15 cellular contexts compared by ENCODE assay signal in the genomic region with DNA sequence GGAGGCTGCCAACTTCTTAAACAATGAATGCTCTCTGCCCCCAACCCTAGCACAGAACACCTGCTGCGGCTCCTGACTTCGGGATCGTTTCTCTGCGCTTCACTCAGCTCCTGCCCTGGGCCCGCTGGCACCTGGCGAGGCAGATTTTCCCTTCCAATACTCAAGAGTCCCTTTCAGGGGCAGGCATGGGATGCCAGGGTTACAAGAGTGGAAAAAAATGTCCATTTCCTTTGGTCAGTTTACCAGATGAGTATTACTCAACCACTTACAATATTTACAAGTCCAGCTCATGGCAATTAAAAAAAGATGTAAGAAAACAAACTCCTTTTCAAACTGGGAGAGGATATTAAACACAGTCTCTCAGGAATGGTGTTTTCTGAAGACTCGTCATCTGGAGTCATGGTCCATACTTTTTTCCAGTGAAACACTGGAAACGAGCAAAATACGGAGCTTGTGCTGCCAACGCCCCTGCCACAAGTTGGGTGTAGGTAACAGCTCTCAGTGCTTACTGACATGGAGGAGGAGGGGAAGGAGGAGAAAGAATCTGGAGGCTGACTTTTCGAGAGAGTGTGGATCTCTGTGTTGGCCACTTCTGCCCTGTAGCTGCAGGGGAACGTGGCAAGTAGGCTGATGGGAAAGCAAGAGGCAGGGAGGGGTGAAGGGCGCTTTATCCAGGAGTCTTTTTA.
DNase-seq lines count a peak whose midpoint lies in the region; ATAC-seq and TF ChIP-seq lines count a peak whose summit lies in the region.
"Had no signal": no experiment of that assay in that cellular context is flagged by ENCODE, and none has a peak within 500 bp of the region (broad histone marks: within the 10 kb centered on the region; RNA-seq: fewer than 3 reads in every experiment).

No MANE protein-coding gene starts in this region.

- H3K27me3 ChIP-seq in AG04450 (ENCODE audit: control insufficient read depth, insufficient read depth, low read length) (no peaks in the 10 kb centered on the region), lower lobe of right lung (ENCODE audit: low read depth) (no peaks in the 10 kb centered on the region), hepatocyte (no peaks in the 10 kb centered on the region)
- H3K27me3 ChIP-seq: transverse colon had no signal

- H3K79me2 ChIP-seq in hepatocyte, result no peaks in the 10 kb centered on the region

- CTCF ChIA-PET in AG04450 (lab: Charles Lee), result interaction anchor here (0.6 to 1.2 kb wide), 3 partner anchors 11 to 298 kb away, joined by 3 to 5 read pairs (median 3); no protein-coding TSS in a partner anchor

- H3K9me2 ChIP-seq in hepatocyte (replicated peaks; ENCODE audit: insufficient read depth), result no peaks in the 10 kb centered on the region

- H3K27ac ChIP-seq in AG04450 (ENCODE audit: low read depth, low read length), result peak overlapping the region; percentile 54
- H3K27ac ChIP-seq in lower lobe of right lung, result no peak overlapping the region
- no peak overlapping the region for H3K27ac ChIP-seq in hepatocyte

- no peaks in the 10 kb centered on the region for H3K36me3 ChIP-seq in lower lobe of right lung
- no peaks in the 10 kb centered on the region for H3K36me3 ChIP-seq in hepatocyte (replicated peaks; ENCODE audit: insufficient read depth, low read depth)
- H3K36me3 ChIP-seq: transverse colon had no signal

- peak; percentile 36 to 82 for ATAC-seq in lower lobe of right lung

- 79% methylated on average over 13 of the region's 13 CpGs for WGBS in hepatocyte (ENCODE audit: low lambda C conversion rate, missing lambda C conversion rate)

- POLR2A ChIA-PET in AG04450 (lab: Yijun Ruan, JAX), result interaction anchor here (0.5 to 0.6 kb wide), 2 partner anchors 21 to 427 kb away, joined by 3 to 4 read pairs; no protein-coding TSS in a partner anchor

- no peaks in the 10 kb centered on the region for H4K20me1 ChIP-seq in hepatocyte (ENCODE audit: insufficient read depth, poor library complexity, severe bottlenecking)

- no peak overlapping the region for H3K4me2 ChIP-seq in hepatocyte

- H3K4me1 ChIP-seq in lower lobe of right lung (peaks cover 14% of the 10 kb centered on the region), hepatocyte (ENCODE audit: insufficient read depth) (peaks cover 25% of the 10 kb centered on the region)

- H3K4me3 ChIP-seq in AG04450 (ENCODE audit: low read depth, low read length) (no peak overlapping the region), lower lobe of right lung (no peak overlapping the region), hepatocyte (no peak overlapping the region)
- H3K4me3 ChIP-seq: transverse colon had no signal

- TF ChIP-seq CTCF in AG04450 (IDR thresholded peaks at IDR 0.05; ENCODE audit: low read depth, low read length), result no peak
- no peak for TF ChIP-seq CTCF in lower lobe of right lung (IDR thresholded peaks at IDR 0.05)
- TF ChIP-seq CTCF in hepatocyte (IDR thresholded peaks at IDR 0.05; ENCODE audit: poor library complexity), result no peak

- H2AFZ ChIP-seq in hepatocyte, result no peak overlapping the region

- DNase-seq in AG04450 (ENCODE audit: low read depth, low spot score) (no peak), EH (ENCODE audit: low read depth) (peak; percentile 64), SHP77 treated with DMSO at 0.1 percent for 48 hours (lab: John Stamatoyannopoulos, UW) (peak; percentile 27), lower lobe of right lung (no peak), activated gamma-delta T cell (lab: John Stamatoyannopoulos, UW) (no peak), T-helper 9 cell (no peak), hepatocyte (ENCODE audit: low spot score) (no peak), HuH-7 (ENCODE audit: low spot score) (no peak)
- DNase-seq: activated naive CD4-positive, alpha-beta T cell treated with anti-CD3 and anti-CD28 coated beads for 36 hours; GF-D8; mesendoderm; NCI-H1048; NCI-H524; SIG-M5; transverse colon had no signal

- H3K9me3 ChIP-seq in AG04450 (ENCODE audit: control insufficient read depth, insufficient read depth, low read length), result no peaks in the 10 kb centered on the region; the same call in 1 of the 2 replicates
- H3K9me3 ChIP-seq in lower lobe of right lung, result no peaks in the 10 kb centered on the region
- no peaks in the 10 kb centered on the region for H3K9me3 ChIP-seq in hepatocyte (ENCODE audit: low read depth)
- H3K9me3 ChIP-seq: transverse colon had no signal

- intact Hi-C loops in lower lobe of right lung (cut with DNase I), result no loop called here

Comparison
In these comparisons a context has a peak if more than half of its experiments do, and no peak if none do; other contexts are left out.
1. DNase-seq: peak in EH (single experiment) and SHP77 treated with DMSO at 0.1 percent for 48 hours (single experiment); none in AG04450 (single experiment), lower lobe of right lung (single experiment), activated gamma-delta T cell (single experiment), T-helper 9 cell (single experiment), hepatocyte (single experiment) and HuH-7 (single experiment).